ENCODE assay signal across 1 cellular context in genomic region chr22:45542736-45543135, GRCh38. TPM values are rescaled to one million over a fixed set of nuclear protein-coding genes. Genes with fewer than 3 reads are reported as not detected.
"Had no signal": no experiment of that assay in that cellular context is flagged by ENCODE, and none has a peak within 500 bp of the region (broad histone marks: within the 10 kb centered on the region; RNA-seq: fewer than 3 reads in every experiment).

No MANE protein-coding gene starts in this region.

RNA-seq across cellular contexts. Expression of gene FBLN1, which starts 40.1 kb away (rescaled TPM):
- total RNA-seq: activated B cell treated with CpG ODN at 0.5 μM for 24 hours had no signal
